ENCODE assay signal across 26 cellular contexts in genomic region chr11:46073632-46074031, GRCh38. TPM values are rescaled to one million over a fixed set of nuclear protein-coding genes. Genes with fewer than 3 reads are reported as not detected.
DNase-seq lines count a peak whose midpoint lies in the region; ATAC-seq, FAIRE-seq and TF ChIP-seq lines count a peak whose summit lies in the region.
"Had no signal": no experiment of that assay in that cellular context is flagged by ENCODE, and none has a peak within 500 bp of the region (broad histone marks: within the 10 kb centered on the region; RNA-seq: fewer than 3 reads in every experiment).

No MANE protein-coding gene starts in this region.

- FAIRE-seq in H54 (lab: Jason Lieb, UNC) = peak; percentile 57
- FAIRE-seq: A204.1, GM12878, GM12892, GM18507 had no signal

- peaks cover 6% of the 10 kb centered on the region for H3K79me2 ChIP-seq in smooth muscle cell (ENCODE audit: low read depth)

- H3K27me3 ChIP-seq in smooth muscle cell (ENCODE audit: low read depth) = no peaks in the 10 kb centered on the region
- H3K27me3 ChIP-seq: BE2C, BLaER1 had no signal

- H3F3A ChIP-seq in smooth muscle cell (ENCODE audit: low read depth) = no peaks in the 10 kb centered on the region

- DNase-seq in H54 (ENCODE audit: insufficient read length, low spot score) (no peak), HEK293T (ENCODE audit: extremely low spot score) (no peak), left kidney (ENCODE audit: low read depth, low spot score) (peak; percentile 68), smooth muscle cell (lab: John Stamatoyannopoulos, UW; ENCODE audit: unreplicated experiment) (no peak)
- no peak for DNase-seq in activated CD8-positive, alpha-beta memory T cell treated with anti-CD3 and anti-CD28 coated beads, Interleukin-2, amount 50 U/mL, for 48 hours
- DNase-seq: 8988T; ACHN; BE2C; C1 segment of cervical spinal cord; CD4-positive, alpha-beta memory T cell; CD4-positive, CD25-positive, alpha-beta regulatory T cell; CD8-positive, alpha-beta memory T cell; COR-L47; DMS 273 treated with DMSO at 0.1 percent for 48 hours; DMS153; DMS53; DMS79; DND-41; EL; GDM1 had no signal

- peaks cover 67% of the 10 kb centered on the region for H4K20me1 ChIP-seq in smooth muscle cell (ENCODE audit: low read depth)

- POLR2A ChIA-PET in HEK293T (lab: Yijun Ruan, JAX) = no interaction called here

- H3K9me3 ChIP-seq in smooth muscle cell (replicated peaks; ENCODE audit: low read depth) = no peaks in the 10 kb centered on the region
- H3K9me3 ChIP-seq: BE2C, BLaER1 had no signal

- CTCF ChIA-PET in HEK293T (lab: Yijun Ruan, JAX) = no interaction called here

- ATAC-seq in GM21737 (IDR thresholded peaks at IDR 0.05; ENCODE audit: unreplicated experiment) = no peak
- ATAC-seq: GM12878 had no signal

- H3K9ac ChIP-seq in smooth muscle cell (ENCODE audit: low read depth) = no peak overlapping the region
- H3K9ac ChIP-seq: BLaER1 had no signal

- H3K4me2 ChIP-seq in smooth muscle cell = no peak overlapping the region
- H3K4me2 ChIP-seq: BLaER1 had no signal

- no peak for TF ChIP-seq POLR2A in H54 (IDR thresholded peaks at IDR 0.05; ENCODE audit: low read depth, low read length)

- 84% methylated on average over 1 of the region's 1 CpG for WGBS in smooth muscle cell (ENCODE audit: low lambda C conversion rate)

- no peak for TF ChIP-seq CTCF in smooth muscle cell (IDR thresholded peaks at IDR 0.05; ENCODE audit: borderline replicate concordance, insufficient read depth, poor library complexity, severe bottlenecking)

- H3K4me3 ChIP-seq in smooth muscle cell = no peak overlapping the region
- H3K4me3 ChIP-seq: BLaER1, GM12878 had no signal

- H3K36me3 ChIP-seq in smooth muscle cell (ENCODE audit: low read depth) = peaks cover 4% of the 10 kb centered on the region
- H3K36me3 ChIP-seq: BE2C had no signal

- H3K4me1 ChIP-seq in smooth muscle cell (ENCODE audit: low read depth) = no peaks in the 10 kb centered on the region
- H3K4me1 ChIP-seq: BE2C, BLaER1 had no signal

- H3K27ac ChIP-seq in smooth muscle cell (ENCODE audit: low read depth) = no peak overlapping the region
- H3K27ac ChIP-seq: BLaER1 had no signal

- no peak overlapping the region for H2AFZ ChIP-seq in smooth muscle cell (ENCODE audit: low read depth)

TF ChIP-seq in HEK293T, 16 proteins besides CTCF, POLR2A, EP300 and RAD21:
- no peak for TF ChIP-seq TARDBP (IDR thresholded peaks at IDR 0.05)
- TF ChIP-seq, protein P1, sequence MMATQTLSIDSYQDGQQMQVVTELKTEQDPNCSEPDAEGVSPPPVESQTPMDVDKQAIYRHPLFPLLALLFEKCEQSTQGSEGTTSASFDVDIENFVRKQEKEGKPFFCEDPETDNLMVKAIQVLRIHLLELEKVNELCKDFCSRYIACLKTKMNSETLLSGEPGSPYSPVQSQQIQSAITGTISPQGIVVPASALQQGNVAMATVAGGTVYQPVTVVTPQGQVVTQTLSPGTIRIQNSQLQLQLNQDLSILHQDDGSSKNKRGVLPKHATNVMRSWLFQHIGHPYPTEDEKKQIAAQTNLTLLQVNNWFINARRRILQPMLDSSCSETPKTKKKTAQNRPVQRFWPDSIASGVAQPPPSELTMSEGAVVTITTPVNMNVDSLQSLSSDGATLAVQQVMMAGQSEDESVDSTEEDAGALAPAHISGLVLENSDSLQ (IDR thresholded peaks at IDR 0.05) = peak; percentile 52

RNA-seq across cellular contexts. Expression of gene PHF21A, which starts 47.6 kb away (rescaled TPM):
- 28.2 and 28.7 TPM in 2 replicates for total RNA-seq in smooth muscle cell
- 26.1 and 26.8 TPM in 2 replicates for polyA plus RNA-seq in smooth muscle cell
